ENCODE assay signal across 8 cellular contexts in the genomic region with DNA sequence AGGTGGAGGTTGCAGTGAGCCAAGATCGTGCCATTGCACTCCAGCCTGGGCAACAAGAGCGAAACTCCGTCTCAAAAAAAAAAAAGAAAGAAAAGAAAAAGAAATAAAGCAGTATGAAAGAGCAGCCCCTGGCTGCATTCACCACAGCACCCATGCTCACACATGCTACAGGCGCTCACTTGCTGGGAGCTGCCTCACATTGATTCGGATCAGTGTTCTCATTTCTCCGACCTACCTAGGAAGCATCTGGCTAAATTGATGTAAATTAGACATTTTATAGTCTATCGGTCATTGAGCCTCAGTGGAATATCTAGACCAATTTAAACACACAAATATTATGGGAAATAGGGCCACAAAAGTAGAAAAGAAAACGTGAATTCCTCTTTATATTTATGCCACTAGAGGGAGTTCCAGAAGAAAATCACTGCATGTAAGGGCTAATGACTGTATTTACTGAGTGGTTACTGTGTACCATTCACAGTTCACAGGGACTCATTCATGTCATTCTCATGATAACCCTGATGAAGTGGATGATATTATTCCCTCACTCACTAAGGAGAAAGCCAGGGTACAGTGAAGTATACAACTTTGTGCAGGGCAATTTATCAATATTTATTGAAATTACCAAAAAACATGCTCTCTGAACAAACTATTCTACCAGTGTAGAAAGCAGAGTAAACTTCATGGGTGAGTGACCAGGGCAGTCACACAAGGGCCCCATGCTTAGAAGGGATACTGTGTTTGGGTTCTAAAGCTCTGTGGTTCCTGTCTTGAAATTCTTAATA. TPM values are rescaled to one million over a fixed set of nuclear protein-coding genes. Genes with fewer than 3 reads are reported as not detected.
DNase-seq lines count a peak whose midpoint lies in the region; ATAC-seq and TF ChIP-seq lines count a peak whose summit lies in the region.

No MANE protein-coding gene starts in this region.

- peaks cover 13% of the 10 kb centered on the region for H3K4me1 Mint-ChIP-seq in osteocyte (ENCODE audit: unreplicated experiment)

- no peaks in the 10 kb centered on the region for H3K4me1 ChIP-seq in colonic mucosa

- DNase-seq in GM12864 (ENCODE audit: low read depth) = no peak
- DNase-seq in NCI-H82 (lab: John Stamatoyannopoulos, UW) = peak; percentile 53
- no peak for DNase-seq in colonic mucosa
- DNase-seq in osteocyte (ENCODE audit: extremely low spot score, unreplicated experiment) = no peak
- DNase-seq in HuH-7 (ENCODE audit: low spot score) = no peak

- H3K4me3 ChIP-seq in GM12864 (ENCODE audit: low read depth, low read length) = no peak overlapping the region
- H3K4me3 ChIP-seq in colonic mucosa = no peak overlapping the region

- TF ChIP-seq CTCF in 22Rv1 (IDR thresholded peaks at IDR 0.05) = peak; percentile 81
- peak; percentile 53 for TF ChIP-seq CTCF in GM12864 (IDR thresholded peaks at IDR 0.05; ENCODE audit: low read depth, low read length, missing control alignments)
- TF ChIP-seq CTCF in colonic mucosa (IDR thresholded peaks at IDR 0.05) = peak; percentile 57
- peak; percentile 69 for TF ChIP-seq CTCF in osteocyte (IDR thresholded peaks at IDR 0.05)

- no peaks in the 10 kb centered on the region for H3K36me3 ChIP-seq in colonic mucosa

- H3K4me3 Mint-ChIP-seq in osteocyte (ENCODE audit: unreplicated experiment) = no peak overlapping the region

- ATAC-seq in HG03175 (IDR thresholded peaks at IDR 0.05; ENCODE audit: unreplicated experiment) (no peak), GM19452 (IDR thresholded peaks at IDR 0.05; ENCODE audit: unreplicated experiment) (no peak)

- no peak overlapping the region for H3K27ac Mint-ChIP-seq in osteocyte (ENCODE audit: unreplicated experiment)

- H3K27ac ChIP-seq in 22Rv1 (no peak overlapping the region), colonic mucosa (no peak overlapping the region)

- intact Hi-C loops in colonic mucosa (cut with DNase I) = no loop called here

- H3K27me3 Mint-ChIP-seq in osteocyte (ENCODE audit: unreplicated experiment) = peaks cover 14% of the 10 kb centered on the region

- no peaks in the 10 kb centered on the region for H3K9me3 Mint-ChIP-seq in osteocyte (ENCODE audit: unreplicated experiment)

- H3K27me3 ChIP-seq in colonic mucosa = no peaks in the 10 kb centered on the region

- no peaks in the 10 kb centered on the region for H3K36me3 Mint-ChIP-seq in osteocyte (ENCODE audit: unreplicated experiment)

- H3K9me3 ChIP-seq in colonic mucosa = no peaks in the 10 kb centered on the region

- no peak overlapping the region for H3K9ac ChIP-seq in colonic mucosa (ENCODE audit: low read depth in 2 of 2, low read length in 2 of 2)

RNA-seq across cellular contexts. Expression of a gene that starts 5.3 kb away (rescaled TPM):
- total RNA-seq in colonic mucosa (not detected), osteocyte (not detected in 2 replicates)

RNA-seq across cellular contexts. Expression of a gene that starts 18.6 kb away (rescaled TPM):
- total RNA-seq in colonic mucosa (10 to 100 TPM; 15.5 to 18.6 TPM), osteocyte (80.4 and 93.6 TPM in 2 replicates)

RNA-seq across cellular contexts. Expression of a gene that starts 29.3 kb away (rescaled TPM):
- not detected for total RNA-seq in colonic mucosa
- total RNA-seq in osteocyte = not detected in 2 replicates
